ENCODE assay signal across 9 cellular contexts in genomic region chr1:188027613-188028012, GRCh38.
DNase-seq lines count a peak whose midpoint lies in the region; ATAC-seq, FAIRE-seq and TF ChIP-seq lines count a peak whose summit lies in the region.
"Had no signal": no experiment of that assay in that cellular context is flagged by ENCODE, and none has a peak within 500 bp of the region (broad histone marks: within the 10 kb centered on the region; RNA-seq: fewer than 3 reads in every experiment).

No MANE protein-coding gene starts in this region.

- H3K9me3 Mint-ChIP-seq in CD14-positive monocyte = peaks cover 0 to 2% (median 0%) of the 10 kb centered on the region in 7 donors

- no peaks in the 10 kb centered on the region for H3K4me1 Mint-ChIP-seq in CD14-positive monocyte

- no peaks in the 10 kb centered on the region for H3K36me3 Mint-ChIP-seq in CD14-positive monocyte

- no peak for DNase-seq in D721Med (ENCODE audit: insufficient read length, low spot score)
- peak; percentile 92 for DNase-seq in LHCN-M2 (ENCODE audit: low read depth)
- peak; percentile 93 for DNase-seq in foreskin melanocyte
- DNase-seq in CD14-positive monocyte (ENCODE audit: low spot score) = no peak
- no peak for DNase-seq in DMS153 treated with DMSO at 0.1 percent for 48 hours (lab: John Stamatoyannopoulos, UW; ENCODE audit: unreplicated experiment)
- DNase-seq in NOMO-1 treated with DMSO at 0.1 percent for 48 hours (lab: John Stamatoyannopoulos, UW; ENCODE audit: unreplicated experiment) = no peak
- DNase-seq in NCI-H1417 treated with DMSO at 0.1 percent for 48 hours (lab: John Stamatoyannopoulos, UW) = no peak
- DNase-seq: mucosa of descending colon had no signal

- H3K27me3 Mint-ChIP-seq in CD14-positive monocyte (ENCODE audit: low read depth in 3 of 3) = no peaks in the 10 kb centered on the region

- H3K27ac Mint-ChIP-seq in CD14-positive monocyte = no peak overlapping the region

- TF ChIP-seq CTCF in D721Med (IDR thresholded peaks at IDR 0.05; ENCODE audit: insufficient read depth, missing control alignments) (no peak), CD14-positive monocyte (IDR thresholded peaks at IDR 0.05) (no peak)

- ATAC-seq in GM21786 (IDR thresholded peaks at IDR 0.05; ENCODE audit: unreplicated experiment) = peak; percentile 98
- ATAC-seq: mucosa of descending colon had no signal

- FAIRE-seq in D721Med (lab: Jason Lieb, UNC) = peak; percentile 94

- H3K4me3 Mint-ChIP-seq in CD14-positive monocyte = no peak overlapping the region

- intact Hi-C loops in CD14-positive monocyte (cut with micrococcal nuclease) = no loop called here

Comparison
In these comparisons a context has a peak if more than half of its experiments do, and no peak if none do; other contexts are left out.
1. DNase-seq: peak in LHCN-M2 (single experiment) and foreskin melanocyte (single experiment); none in D721Med (single experiment), CD14-positive monocyte (single experiment), DMS153 treated with DMSO at 0.1 percent for 48 hours (single experiment), NOMO-1 treated with DMSO at 0.1 percent for 48 hours (single experiment) and NCI-H1417 treated with DMSO at 0.1 percent for 48 hours (single experiment).